Comparison of ENCODE assay signal across 14 cellular contexts in the genomic region with DNA sequence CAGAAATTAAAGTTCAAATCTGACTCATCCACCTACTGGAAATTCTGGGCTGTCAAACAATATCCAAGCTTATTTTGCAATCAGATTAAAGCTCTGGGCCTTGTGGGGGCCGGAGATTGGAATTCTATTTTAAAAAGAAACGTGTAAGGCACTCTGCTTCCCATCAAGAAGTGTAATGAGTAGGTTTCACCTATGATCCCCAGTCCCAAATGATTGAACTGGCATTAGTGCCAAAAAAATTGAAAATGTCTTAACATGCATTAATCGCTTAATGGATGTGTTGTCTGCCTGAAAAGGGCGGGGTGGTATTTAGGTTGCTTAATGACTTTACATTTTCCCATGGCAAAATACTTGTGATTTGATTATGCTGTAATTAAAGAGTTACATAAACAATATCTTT.
"Had no signal": no experiment of that assay in that cellular context is flagged by ENCODE, and none has a peak within 500 bp of the region (broad histone marks: within the 10 kb centered on the region; RNA-seq: fewer than 3 reads in every experiment).

No MANE protein-coding gene starts in this region.

- H3K27ac Mint-ChIP-seq: activated naive CD4-positive, alpha-beta T cell treated with anti-CD3 and anti-CD28 coated beads, Interleukin-2, amount 10 ng/mL, durations not matched to agents 7 days and 5 days; mesothelial cell of epicardium; stimulated activated memory B cell treated with anti-CD40 and anti-IgM and Interleukin-4, amounts not matched to agents 10 μg/mL and 1 μg/mL and 100 μg/mL, for 72 hours had no signal

- H3K9me3 Mint-ChIP-seq: activated naive CD4-positive, alpha-beta T cell treated with anti-CD3 and anti-CD28 coated beads, Interleukin-2, amount 10 ng/mL, durations not matched to agents 7 days and 5 days; mesothelial cell of epicardium; stimulated activated memory B cell treated with anti-CD40 and anti-IgM and Interleukin-4, amounts not matched to agents 10 μg/mL and 1 μg/mL and 100 μg/mL, for 72 hours had no signal

- H3K36me3 Mint-ChIP-seq: activated naive CD4-positive, alpha-beta T cell treated with anti-CD3 and anti-CD28 coated beads, Interleukin-2, amount 10 ng/mL, durations not matched to agents 7 days and 5 days; mesothelial cell of epicardium; stimulated activated memory B cell treated with anti-CD40 and anti-IgM and Interleukin-4, amounts not matched to agents 10 μg/mL and 1 μg/mL and 100 μg/mL, for 72 hours had no signal

- H3K27me3 Mint-ChIP-seq: activated naive CD4-positive, alpha-beta T cell treated with anti-CD3 and anti-CD28 coated beads, Interleukin-2, amount 10 ng/mL, durations not matched to agents 7 days and 5 days; stimulated activated memory B cell treated with anti-CD40 and anti-IgM and Interleukin-4, amounts not matched to agents 10 μg/mL and 1 μg/mL and 100 μg/mL, for 72 hours had no signal

- DNase-seq: activated CD4-positive, alpha-beta T cell treated with anti-CD3 and anti-CD28 coated beads for 1 hour; activated CD4-positive, alpha-beta T cell treated with anti-CD3 and anti-CD28 coated beads, Interleukin-2, amount 50 U/mL, for 48 hours; activated naive CD4-positive, alpha-beta T cell treated with anti-CD3 and anti-CD28 coated beads, Interleukin-2, amount 10 ng/mL, durations not matched to agents 7 days and 5 days; dorsolateral prefrontal cortex; gastrocnemius medialis; heart left ventricle; left colon; lower lobe of right lung; stimulated activated CD4-positive, alpha-beta T cell treated with anti-CD3 and anti-CD28 coated beads, Interleukin-2, amount 100 ng/mL, for 48 hours; thyroid gland; uterus had no signal

- H3K4me1 Mint-ChIP-seq: activated naive CD4-positive, alpha-beta T cell treated with anti-CD3 and anti-CD28 coated beads, Interleukin-2, amount 10 ng/mL, durations not matched to agents 7 days and 5 days; stimulated activated memory B cell treated with anti-CD40 and anti-IgM and Interleukin-4, amounts not matched to agents 10 μg/mL and 1 μg/mL and 100 μg/mL, for 72 hours had no signal

- ATAC-seq: gastrocnemius medialis; heart left ventricle; lower lobe of right lung; stimulated activated memory B cell treated with anti-CD40 and anti-IgM and Interleukin-4, amounts not matched to agents 10 μg/mL and 1 μg/mL and 100 μg/mL, for 72 hours had no signal

- H3K4me3 Mint-ChIP-seq: activated naive CD4-positive, alpha-beta T cell treated with anti-CD3 and anti-CD28 coated beads, Interleukin-2, amount 10 ng/mL, durations not matched to agents 7 days and 5 days; mesothelial cell of epicardium; stimulated activated memory B cell treated with anti-CD40 and anti-IgM and Interleukin-4, amounts not matched to agents 10 μg/mL and 1 μg/mL and 100 μg/mL, for 72 hours had no signal

- H3K27ac ChIP-seq: cardiac muscle cell, dorsolateral prefrontal cortex, gastrocnemius medialis, heart left ventricle, lower lobe of right lung, thyroid gland, uterus had no signal
